Comparison of ENCODE assay signal across 1 cellular context in the genomic region with DNA sequence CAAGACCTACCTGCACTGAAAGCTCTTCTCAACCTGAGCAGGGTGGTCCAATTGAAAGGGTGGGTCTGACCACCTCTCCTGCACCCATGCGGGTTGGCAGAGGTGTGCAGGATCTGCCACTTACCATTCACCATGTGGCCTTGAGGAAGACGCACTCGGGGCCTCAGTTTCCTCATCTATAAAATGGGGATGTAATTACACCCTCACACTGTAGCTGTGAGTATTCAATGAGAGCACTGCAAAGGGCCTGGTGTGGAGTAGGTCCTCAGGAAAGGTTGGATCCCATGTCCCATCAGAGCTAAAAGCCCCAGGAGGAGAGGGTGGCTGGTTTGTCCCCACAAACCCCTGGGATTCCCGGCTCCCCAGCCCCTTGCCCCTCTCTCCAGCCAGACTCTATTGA.
TF ChIP-seq lines count a peak whose summit lies in the region.

No MANE protein-coding gene starts in this region.

TF ChIP-seq in HCT116, 20 proteins besides CTCF, POLR2A, EP300 and RAD21 (continued from another document):
- TF ChIP-seq ZBTB33 (IDR thresholded peaks at IDR 0.05; ENCODE audit: extremely low read depth, insufficient replicate concordance, low read length) (no peak), SP1 (IDR thresholded peaks at IDR 0.05; ENCODE audit: low read depth) (no peak), ELF1 (IDR thresholded peaks at IDR 0.05; ENCODE audit: borderline replicate concordance, low read depth) (no peak), TCF7L2 (IDR thresholded peaks at IDR 0.05; ENCODE audit: borderline replicate concordance, extremely low read depth, insufficient read depth, insufficient read length) (no peak), CBX3 (IDR thresholded peaks at IDR 0.05; ENCODE audit: low read depth) (no peak), EGR1 (IDR thresholded peaks at IDR 0.05; ENCODE audit: low read depth) (no peak), ZFX (IDR thresholded peaks at IDR 0.05) (no peak), SIN3A (IDR thresholded peaks at IDR 0.05; ENCODE audit: low read depth) (no peak), REST (IDR thresholded peaks at IDR 0.05; ENCODE audit: low read depth) (no peak), JUND (IDR thresholded peaks at IDR 0.05) (no peak), YY1 (IDR thresholded peaks at IDR 0.05; ENCODE audit: extremely low read depth, insufficient replicate concordance, low read depth, low read length) (no peak), EZH2phosphoT487 (IDR thresholded peaks at IDR 0.05; ENCODE audit: borderline replicate concordance) (no peak), POLR2AphosphoS5 (IDR thresholded peaks at IDR 0.05; ENCODE audit: low read depth, low read length) (no peak), EZH2 (IDR thresholded peaks at IDR 0.05) (no peak), FOSL1 (IDR thresholded peaks at IDR 0.05; ENCODE audit: low read depth) (no peak), SRF (IDR thresholded peaks at IDR 0.05; ENCODE audit: low read depth) (no peak), ATF3 (IDR thresholded peaks at IDR 0.05) (no peak), CEBPB (IDR thresholded peaks at IDR 0.05; ENCODE audit: low read depth) (no peak)
- TF ChIP-seq, protein P1, sequence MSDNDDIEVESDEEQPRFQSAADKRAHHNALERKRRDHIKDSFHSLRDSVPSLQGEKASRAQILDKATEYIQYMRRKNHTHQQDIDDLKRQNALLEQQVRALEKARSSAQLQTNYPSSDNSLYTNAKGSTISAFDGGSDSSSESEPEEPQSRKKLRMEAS (IDR thresholded peaks at IDR 0.05) = no peak
TF ChIP-seq in HCT116: peak in this region for 0.
